In the genomic region with DNA sequence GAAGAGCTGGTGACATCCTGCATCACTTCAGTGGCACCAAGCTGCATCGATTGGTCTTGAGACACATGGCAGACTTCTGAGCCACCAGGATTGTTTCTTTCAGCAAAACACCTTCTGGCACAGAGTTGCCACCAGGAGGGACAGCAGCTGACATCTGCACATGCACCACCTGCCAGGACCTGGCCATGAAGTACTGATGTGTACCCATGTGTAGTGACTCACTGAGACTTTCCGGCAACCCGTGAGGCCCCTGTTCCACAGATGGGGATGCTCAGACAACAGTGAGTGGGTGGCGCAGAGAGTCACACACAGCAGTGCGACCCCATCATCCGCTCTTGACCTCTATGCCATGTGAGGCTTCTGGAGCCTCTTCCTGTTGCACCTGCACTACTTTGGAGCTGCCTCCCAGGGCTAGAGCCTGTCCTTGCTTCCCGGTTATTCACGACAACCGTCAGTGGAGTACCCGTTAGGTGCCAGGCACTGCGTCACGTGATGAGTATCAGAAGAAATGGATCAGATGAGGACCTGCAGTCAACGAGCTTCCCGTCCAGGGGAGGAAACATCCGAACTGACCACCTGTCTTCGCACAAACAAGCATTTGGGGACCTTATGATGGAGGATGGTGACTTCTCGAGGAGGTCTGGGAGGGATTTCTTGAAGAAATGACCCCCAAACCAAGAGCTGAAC, we compare ENCODE assay signal across 16 cellular contexts.
A peak's percentile ranks its signal among the peaks of the same experiment; 100 is the strongest.
DNase-seq lines count a peak whose midpoint lies in the region; ATAC-seq, FAIRE-seq and TF ChIP-seq lines count a peak whose summit lies in the region.
"Had no signal": no experiment of that assay in that cellular context is flagged by ENCODE, and none has a peak within 500 bp of the region (broad histone marks: within the 10 kb centered on the region; RNA-seq: fewer than 3 reads in every experiment).

No MANE protein-coding gene starts in this region.

- no peaks in the 10 kb centered on the region for H3K4me1 ChIP-seq in spleen

- H3K4me3 ChIP-seq in bronchial epithelial cell (ENCODE audit: low read depth, low read length) (no peak overlapping the region), spleen (no peak overlapping the region)
- H3K4me3 ChIP-seq: BLaER1 had no signal

- peak; percentile 81 for FAIRE-seq in bronchial epithelial cell (lab: Jason Lieb, UNC)
- FAIRE-seq: A204.1, H1 had no signal

- intact Hi-C loops in spleen (cut with DNase I; ENCODE audit: low total_unique reads): no loop called here

- no peak for TF ChIP-seq EP300 in Ishikawa (IDR thresholded peaks at IDR 0.05; ENCODE audit: borderline replicate concordance)

- WGBS in spleen, 5 donors: 86 to 93% (median 89%) methylated on average over 14 to 17 of the region's 17 CpGs

- H3K27ac ChIP-seq in spleen: no peak overlapping the region
- H3K27ac ChIP-seq: BLaER1 had no signal

- TF ChIP-seq RAD21 in Ishikawa (IDR thresholded peaks at IDR 0.05; ENCODE audit: low read depth): no peak

- peaks cover 9 to 10% of the 10 kb centered on the region in 2 donors for H3K9me3 Mint-ChIP-seq in activated T-cell treated with anti-CD3 and anti-CD28 coated beads, Interleukin-2, amount 50 U/mL, for 72 hours

- no peak overlapping the region for H3K27ac Mint-ChIP-seq in activated T-cell treated with anti-CD3 and anti-CD28 coated beads, Interleukin-2, amount 50 U/mL, for 72 hours
- H3K27ac Mint-ChIP-seq: CD8-positive, alpha-beta T cell had no signal

- H3K27me3 Mint-ChIP-seq in activated T-cell treated with anti-CD3 and anti-CD28 coated beads, Interleukin-2, amount 50 U/mL, for 72 hours (ENCODE audit: low read depth): peaks cover 32% of the 10 kb centered on the region

- H3K36me3 ChIP-seq in bronchial epithelial cell (ENCODE audit: control insufficient read depth, insufficient read depth, low read length) (no peaks in the 10 kb centered on the region), spleen (no peaks in the 10 kb centered on the region)
- H3K36me3 ChIP-seq: BLaER1 had no signal

- no peaks in the 10 kb centered on the region for H3K4me1 Mint-ChIP-seq in activated T-cell treated with anti-CD3 and anti-CD28 coated beads, Interleukin-2, amount 50 U/mL, for 72 hours (ENCODE audit: low read depth)

- peaks cover 0 to 24% (median 12%) of the 10 kb centered on the region in 8 donors for H3K9me3 ChIP-seq in spleen

- in situ Hi-C loops in GM13977 (cut with MboI; ENCODE audit: low pct_unique_long_range_greater_than_20kb, low sequenced_read_pairs, unreplicated experiment): no loop called here

- TF ChIP-seq CTCF in bronchial epithelial cell (IDR thresholded peaks at IDR 0.05; ENCODE audit: insufficient read depth, low read length, severe bottlenecking) (no peak), spleen (IDR thresholded peaks at IDR 0.05 in 8 of 11, conservative IDR thresholded peaks at IDR 0.05 in 3 of 11) (no peak), GM13977 (IDR thresholded peaks at IDR 0.05; ENCODE audit: extremely low read depth, insufficient read depth, missing control alignments) (no peak)

- peaks cover 2 to 7% of the 10 kb centered on the region in 2 donors for H3K36me3 Mint-ChIP-seq in activated T-cell treated with anti-CD3 and anti-CD28 coated beads, Interleukin-2, amount 50 U/mL, for 72 hours (ENCODE audit: insufficient read depth in 2 of 2)
- H3K36me3 Mint-ChIP-seq: CD8-positive, alpha-beta T cell had no signal

- peak; percentile 20 for DNase-seq in NCI-H510A (lab: John Stamatoyannopoulos, UW)
- no peak for DNase-seq in NCI-H510A treated with DMSO at 0.1 percent for 48 hours (lab: John Stamatoyannopoulos, UW)
- no peak for DNase-seq in bronchial epithelial cell (ENCODE audit: low read depth)
- peak; percentile 44 for DNase-seq in spleen
- no peak for DNase-seq in GM13977 (ENCODE audit: low spot score)
- DNase-seq in activated T-cell treated with anti-CD3 and anti-CD28 coated beads, Interleukin-2, amount 50 U/mL, for 72 hours: no peak
- DNase-seq: CD8-positive, alpha-beta T cell; DND-41; NCI-H1417; NCI-H2029; NCI-H446 treated with DMSO at 0.1 percent for 48 hours; NCI-H774 had no signal

- TF ChIP-seq POLR2A in spleen (IDR thresholded peaks at IDR 0.05): no peak

- no peak for ATAC-seq in activated T-cell treated with anti-CD3 and anti-CD28 coated beads, Interleukin-2, amount 50 U/mL, for 72 hours (replicated peaks in 1 of 2)
- ATAC-seq: CD8-positive, alpha-beta T cell had no signal

- H3K4me3 Mint-ChIP-seq in activated T-cell treated with anti-CD3 and anti-CD28 coated beads, Interleukin-2, amount 50 U/mL, for 72 hours: no peak overlapping the region
- H3K4me3 Mint-ChIP-seq: CD8-positive, alpha-beta T cell had no signal

- H3K27me3 ChIP-seq in bronchial epithelial cell (ENCODE audit: control insufficient read depth, insufficient read depth, low read length): peaks cover 2% of the 10 kb centered on the region
- peaks cover 0 to 12% (median 0%) of the 10 kb centered on the region in 7 donors for H3K27me3 ChIP-seq in spleen (replicated peaks in 1 of 7)
- H3K27me3 ChIP-seq: BLaER1 had no signal

TF ChIP-seq in Ishikawa, 13 proteins besides CTCF, POLR2A, EP300 and RAD21:
- TF ChIP-seq, protein P1, sequence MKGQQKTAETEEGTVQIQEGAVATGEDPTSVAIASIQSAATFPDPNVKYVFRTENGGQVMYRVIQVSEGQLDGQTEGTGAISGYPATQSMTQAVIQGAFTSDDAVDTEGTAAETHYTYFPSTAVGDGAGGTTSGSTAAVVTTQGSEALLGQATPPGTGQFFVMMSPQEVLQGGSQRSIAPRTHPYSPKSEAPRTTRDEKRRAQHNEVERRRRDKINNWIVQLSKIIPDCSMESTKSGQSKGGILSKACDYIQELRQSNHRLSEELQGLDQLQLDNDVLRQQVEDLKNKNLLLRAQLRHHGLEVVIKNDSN (IDR thresholded peaks at IDR 0.05): peak; percentile 61
- TF ChIP-seq TEAD4 (IDR thresholded peaks at IDR 0.05): no peak

Comparison
In these comparisons a context has a peak if more than half of its experiments do, and no peak if none do; other contexts are left out.
1. DNase-seq: peak in NCI-H510A (single experiment) and spleen (single experiment); none in NCI-H510A treated with DMSO at 0.1 percent for 48 hours (single experiment), bronchial epithelial cell (single experiment), GM13977 (single experiment) and activated T-cell treated with anti-CD3 and anti-CD28 coated beads, Interleukin-2, amount 50 U/mL, for 72 hours (0 of 2).